In genomic region chr5:140145223-140145622, GRCh38 we compare ENCODE assay signal across 11 cellular contexts. TPM values are rescaled to one million over a fixed set of nuclear protein-coding genes. Genes with fewer than 3 reads are reported as not detected.
DNase-seq lines count a peak whose midpoint lies in the region; ATAC-seq and TF ChIP-seq lines count a peak whose summit lies in the region.
"Had no signal": no experiment of that assay in that cellular context is flagged by ENCODE, and none has a peak within 500 bp of the region (broad histone marks: within the 10 kb centered on the region; RNA-seq: fewer than 3 reads in every experiment).

No MANE protein-coding gene starts in this region.

- H3F3A ChIP-seq in SK-N-SH (replicated peaks; ENCODE audit: insufficient read depth), result peaks cover 7% of the 10 kb centered on the region

- no peak for TF ChIP-seq CTCF in SK-N-SH (IDR thresholded peaks at IDR 0.05)

- peaks cover 24% of the 10 kb centered on the region for H4K20me1 ChIP-seq in SK-N-SH (ENCODE audit: insufficient read depth)

- TF ChIP-seq RAD21 in SK-N-SH (IDR thresholded peaks at IDR 0.05; ENCODE audit: low read length), result no peak

- no peaks in the 10 kb centered on the region for H3K79me2 ChIP-seq in SK-N-SH (ENCODE audit: insufficient read depth)

- H3K36me3 ChIP-seq in SK-N-SH (replicated peaks in 1 of 2; ENCODE audit: control insufficient read depth in 1 of 2, insufficient read depth in 2 of 2, low read length in 1 of 2) (no peaks in the 10 kb centered on the region), iPS-15b (ENCODE audit: control insufficient read depth, insufficient read depth, low read length) (no peaks in the 10 kb centered on the region), rectal smooth muscle tissue (ENCODE audit: control insufficient read depth, insufficient read depth, low read length) (no peaks in the 10 kb centered on the region)
- H3K36me3 ChIP-seq: sigmoid colon, tibial nerve had no signal

- H3K9ac ChIP-seq in SK-N-SH (no peak overlapping the region), iPS-15b (ENCODE audit: low read depth, low read length) (no peak overlapping the region), rectal smooth muscle tissue (ENCODE audit: low read length) (no peak overlapping the region)

- CTCF ChIA-PET in SK-N-SH (lab: Yijun Ruan, JAX), result interaction anchor here (0.6 to 8.0 kb wide), 33 partner anchors 11 to 553 kb away, joined by 3 to 166 read pairs (median 5); partner anchors contain the start of gene PURA

- H3K36me3 Mint-ChIP-seq in T-helper 17 cell (ENCODE audit: low read depth), result no peaks in the 10 kb centered on the region

- no peak for TF ChIP-seq EP300 in SK-N-SH (IDR thresholded peaks at IDR 0.05; ENCODE audit: borderline replicate concordance in 1 of 2, low read depth in 1 of 2, low read length in 1 of 2)

- H3K27ac Mint-ChIP-seq in T-helper 17 cell, result no peak overlapping the region

- POLR2A ChIA-PET in SK-N-SH (lab: Yijun Ruan, JAX), result no interaction called here

- H3K4me1 Mint-ChIP-seq in T-helper 17 cell, result peaks cover 22% of the 10 kb centered on the region

- H3K9me2 ChIP-seq in SK-N-SH, result no peaks in the 10 kb centered on the region

- H3K27me3 Mint-ChIP-seq in T-helper 17 cell, result peaks cover 7% of the 10 kb centered on the region

- H3K27me3 ChIP-seq in SK-N-SH (ENCODE audit: insufficient read depth), result no peaks in the 10 kb centered on the region
- peaks cover 51% of the 10 kb centered on the region for H3K27me3 ChIP-seq in iPS-15b (ENCODE audit: control insufficient read depth, insufficient read depth, low read length)
- H3K27me3 ChIP-seq in rectal smooth muscle tissue (ENCODE audit: control insufficient read depth, insufficient read depth, low read length), result peaks cover 2% of the 10 kb centered on the region
- H3K27me3 ChIP-seq: sigmoid colon, tibial nerve had no signal

- ATAC-seq in SK-N-SH treated with all-trans-retinoic acid at 6 μM for 48 hours (no peak), T-helper 17 cell (no peak), GM21737 (IDR thresholded peaks at IDR 0.05; ENCODE audit: unreplicated experiment) (no peak)

- H3K27ac ChIP-seq in SK-N-SH (ENCODE audit: low read depth in 2 of 2, low read length in 1 of 2) (no peak overlapping the region), rectal smooth muscle tissue (ENCODE audit: low read depth, low read length) (no peak overlapping the region)
- H3K27ac ChIP-seq: tibial nerve had no signal

- H3K4me1 ChIP-seq in SK-N-SH (ENCODE audit: control insufficient read depth in 1 of 2, insufficient read depth in 2 of 2, low read depth in 1 of 2, low read length in 1 of 2) (peaks cover 0 to 8% of the 10 kb centered on the region in 2 experiments; a peak in 1 of 4 replicates), iPS-15b (ENCODE audit: control insufficient read depth, insufficient read depth, low read length) (no peaks in the 10 kb centered on the region), rectal smooth muscle tissue (ENCODE audit: control insufficient read depth, insufficient read depth, low read length) (peaks cover 4% of the 10 kb centered on the region)

- H3K4me3 ChIP-seq in SK-N-SH (ENCODE audit: low read depth in 2 of 2, low read length in 1 of 2), result no peak overlapping the region
- H3K4me3 ChIP-seq in iPS-15b (ENCODE audit: low read depth, low read length), result peak overlapping the region; percentile 32
- peak overlapping the region; percentile 50 for H3K4me3 ChIP-seq in rectal smooth muscle tissue (ENCODE audit: low read length)

- no peak overlapping the region for H2AFZ ChIP-seq in SK-N-SH (ENCODE audit: low read depth)

- WGBS in SK-N-SH (ENCODE audit: low lambda C conversion rate), result 90% methylated on average over 3 of the region's 3 CpGs

- H3K9me3 ChIP-seq in SK-N-SH (no peaks in the 10 kb centered on the region), T-helper 17 cell (ENCODE audit: control insufficient read depth, low read length, poor library complexity, severe bottlenecking) (no peaks in the 10 kb centered on the region), iPS-15b (ENCODE audit: control insufficient read depth, insufficient read depth, low read length) (no peaks in the 10 kb centered on the region)
- H3K9me3 ChIP-seq: sigmoid colon, tibial nerve had no signal

- H3K4me2 ChIP-seq in SK-N-SH, result peak overlapping the region; percentile 63; the same call in 1 of the 2 replicates

- no peak for DNase-seq in SK-N-SH
- DNase-seq in T-helper 17 cell, result no peak
- no peak for DNase-seq in activated effector memory CD4-positive, alpha-beta T cell treated with Interleukin-2 at 50 U/mL for 16 hours
- DNase-seq in 8988T, result no peak
- DNase-seq: DMS79 had no signal

- peak overlapping the region; percentile 84 for H3K4me3 Mint-ChIP-seq in T-helper 17 cell

TF ChIP-seq in SK-N-SH, 30 proteins besides CTCF, POLR2A, EP300 and RAD21:
- no peak for TF ChIP-seq YY1 (IDR thresholded peaks at IDR 0.05; ENCODE audit: low read depth)
- TF ChIP-seq CHD2 (IDR thresholded peaks at IDR 0.05; ENCODE audit: low read length, partially characterized antibody), result no peak
- TF ChIP-seq, protein P1, sequence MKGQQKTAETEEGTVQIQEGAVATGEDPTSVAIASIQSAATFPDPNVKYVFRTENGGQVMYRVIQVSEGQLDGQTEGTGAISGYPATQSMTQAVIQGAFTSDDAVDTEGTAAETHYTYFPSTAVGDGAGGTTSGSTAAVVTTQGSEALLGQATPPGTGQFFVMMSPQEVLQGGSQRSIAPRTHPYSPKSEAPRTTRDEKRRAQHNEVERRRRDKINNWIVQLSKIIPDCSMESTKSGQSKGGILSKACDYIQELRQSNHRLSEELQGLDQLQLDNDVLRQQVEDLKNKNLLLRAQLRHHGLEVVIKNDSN (IDR thresholded peaks at IDR 0.05; ENCODE audit: borderline replicate concordance, low read depth), result no peak
- TF ChIP-seq SMC3 (IDR thresholded peaks at IDR 0.05; ENCODE audit: low read depth, low read length), result no peak
- TF ChIP-seq USF2 (IDR thresholded peaks at IDR 0.05; ENCODE audit: borderline replicate concordance, low read depth, low read length), result no peak
- no peak for TF ChIP-seq TCF12 (IDR thresholded peaks at IDR 0.05)
- no peak for TF ChIP-seq NRF1 (IDR thresholded peaks at IDR 0.05; ENCODE audit: low read depth, low read length)

TF ChIP-seq in SK-N-SH treated with all-trans-retinoic acid at 6 μM for 48 hours, 23 proteins besides CTCF, POLR2A, EP300 and RAD21 (continues in another document):
- TF ChIP-seq, protein P2, sequence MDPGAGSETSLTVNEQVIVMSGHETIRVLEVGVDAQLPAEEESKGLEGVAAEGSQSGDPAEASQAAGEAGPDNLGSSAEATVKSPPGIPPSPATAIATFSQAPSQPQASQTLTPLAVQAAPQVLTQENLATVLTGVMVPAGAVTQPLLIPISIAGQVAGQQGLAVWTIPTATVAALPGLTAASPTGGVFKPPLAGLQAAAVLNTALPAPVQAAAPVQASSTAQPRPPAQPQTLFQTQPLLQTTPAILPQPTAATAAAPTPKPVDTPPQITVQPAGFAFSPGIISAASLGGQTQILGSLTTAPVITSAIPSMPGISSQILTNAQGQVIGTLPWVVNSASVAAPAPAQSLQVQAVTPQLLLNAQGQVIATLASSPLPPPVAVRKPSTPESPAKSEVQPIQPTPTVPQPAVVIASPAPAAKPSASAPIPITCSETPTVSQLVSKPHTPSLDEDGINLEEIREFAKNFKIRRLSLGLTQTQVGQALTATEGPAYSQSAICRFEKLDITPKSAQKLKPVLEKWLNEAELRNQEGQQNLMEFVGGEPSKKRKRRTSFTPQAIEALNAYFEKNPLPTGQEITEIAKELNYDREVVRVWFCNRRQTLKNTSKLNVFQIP (CRISPR knock-in tag; IDR thresholded peaks at IDR 0.05; ENCODE audit: borderline replicate concordance, low read depth), result no peak
- TF ChIP-seq ZNF565 (CRISPR knock-in tag; conservative IDR thresholded peaks at IDR 0.05; ENCODE audit: low read depth) (no peak), ZFP3 (CRISPR knock-in tag; IDR thresholded peaks at IDR 0.05) (no peak), ZNF8 (CRISPR knock-in tag; IDR thresholded peaks at IDR 0.05) (no peak), ESRRG (CRISPR knock-in tag; IDR thresholded peaks at IDR 0.05) (no peak), ZFP30 (CRISPR knock-in tag; IDR thresholded peaks at IDR 0.05) (no peak), TCF4 (CRISPR knock-in tag; IDR thresholded peaks at IDR 0.05; ENCODE audit: borderline replicate concordance) (no peak), GLIS3 (CRISPR knock-in tag; IDR thresholded peaks at IDR 0.05) (no peak), CSDC2 (CRISPR knock-in tag; IDR thresholded peaks at IDR 0.05) (no peak), PPARA (CRISPR knock-in tag; IDR thresholded peaks at IDR 0.05; ENCODE audit: borderline replicate concordance) (no peak), ZC3H10 (CRISPR knock-in tag; IDR thresholded peaks at IDR 0.05) (no peak), ZNF70 (CRISPR knock-in tag; IDR thresholded peaks at IDR 0.05) (no peak), OSR1 (CRISPR knock-in tag; IDR thresholded peaks at IDR 0.05) (no peak)
- TF ChIP-seq, protein P3, sequence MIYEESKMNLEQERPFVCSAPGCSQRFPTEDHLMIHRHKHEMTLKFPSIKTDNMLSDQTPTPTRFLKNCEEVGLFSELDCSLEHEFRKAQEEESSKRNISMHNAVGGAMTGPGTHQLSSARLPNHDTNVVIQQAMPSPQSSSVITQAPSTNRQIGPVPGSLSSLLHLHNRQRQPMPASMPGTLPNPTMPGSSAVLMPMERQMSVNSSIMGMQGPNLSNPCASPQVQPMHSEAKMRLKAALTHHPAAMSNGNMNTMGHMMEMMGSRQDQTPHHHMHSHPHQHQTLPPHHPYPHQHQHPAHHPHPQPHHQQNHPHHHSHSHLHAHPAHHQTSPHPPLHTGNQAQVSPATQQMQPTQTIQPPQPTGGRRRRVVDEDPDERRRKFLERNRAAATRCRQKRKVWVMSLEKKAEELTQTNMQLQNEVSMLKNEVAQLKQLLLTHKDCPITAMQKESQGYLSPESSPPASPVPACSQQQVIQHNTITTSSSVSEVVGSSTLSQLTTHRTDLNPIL (CRISPR knock-in tag; IDR thresholded peaks at IDR 0.05; ENCODE audit: low read depth), result no peak

RNA-seq across cellular contexts. Expression of gene IGIP, which starts 19.5 kb away (rescaled TPM):
- 0.72 and 0.99 TPM in 2 replicates for polyA plus RNA-seq in SK-N-SH (2012; rRNA removed)
- 0.98 and 1.1 TPM in 2 replicates for polyA plus RNA-seq in SK-N-SH (2012; cell fraction: cytosol; rRNA removed)
- 1.8 and 3.3 TPM in 2 replicates for polyA plus RNA-seq in SK-N-SH (2012; cell fraction: nucleus; rRNA removed)
- total RNA-seq in T-helper 17 cell, result 1 to 10 TPM; 3.2 to 3.7 TPM

RNA-seq across cellular contexts. Expression of gene CYSTM1, which starts 29.8 kb away (rescaled TPM):
- 27.1 and 29.3 TPM in 2 replicates for polyA plus RNA-seq in SK-N-SH (2012; rRNA removed)
- polyA plus RNA-seq in SK-N-SH (2012; cell fraction: cytosol; rRNA removed), result 22.0 and 22.6 TPM in 2 replicates
- 9.9 and 20.2 TPM in 2 replicates for polyA plus RNA-seq in SK-N-SH (2012; cell fraction: nucleus; rRNA removed)
- total RNA-seq in T-helper 17 cell, result 1 to 10 TPM; 7.8 to 8.8 TPM

RNA-seq across cellular contexts. Expression of gene PURA, which starts 31.3 kb away (rescaled TPM):
- 2.4 and 2.9 TPM in 2 replicates for polyA plus RNA-seq in SK-N-SH (2012; rRNA removed)
- 2.0 and 2.2 TPM in 2 replicates for polyA plus RNA-seq in SK-N-SH (2012; cell fraction: cytosol; rRNA removed)
- 2.8 and 2.9 TPM in 2 replicates for polyA plus RNA-seq in SK-N-SH (2012; cell fraction: nucleus; rRNA removed)
- total RNA-seq in T-helper 17 cell, result 10 to 100 TPM in 1 of 2 donors, 1 to 10 TPM in 1; 9.0 to 10.3 TPM

Comparison
In these comparisons a context has a peak if more than half of its experiments do, and no peak if none do; other contexts are left out.
1. H3K4me3 ChIP-seq: peak in iPS-15b (single experiment) and rectal smooth muscle tissue (single experiment); none in SK-N-SH (0 of 2).